12 cellular contexts compared by ENCODE assay signal in the genomic region with DNA sequence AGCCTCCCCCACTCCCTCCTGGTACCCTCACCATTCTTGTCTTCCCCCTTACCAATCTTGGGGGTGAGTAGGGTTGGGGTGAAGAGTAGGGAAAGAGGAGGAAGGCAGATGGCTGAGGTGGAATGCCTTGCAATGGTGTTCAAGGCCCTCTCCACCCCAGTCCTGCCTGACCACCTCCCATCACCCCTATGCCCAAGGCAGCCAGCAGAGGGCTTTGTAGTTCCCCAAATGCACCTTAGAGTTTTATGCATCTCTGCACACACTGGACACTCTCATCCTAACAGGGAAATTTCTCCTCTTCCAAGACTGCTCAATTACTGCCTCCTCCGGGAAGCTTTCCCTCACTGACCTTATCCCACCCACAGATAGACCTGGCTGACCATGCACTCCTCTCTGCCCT. TPM values are rescaled to one million over a fixed set of nuclear protein-coding genes. Genes with fewer than 3 reads are reported as not detected.
A peak's percentile ranks its signal among the peaks of the same experiment; 100 is the strongest.
DNase-seq lines count a peak whose midpoint lies in the region; ATAC-seq and TF ChIP-seq lines count a peak whose summit lies in the region.
"Had no signal": no experiment of that assay in that cellular context is flagged by ENCODE, and none has a peak within 500 bp of the region (broad histone marks: within the 10 kb centered on the region; RNA-seq: fewer than 3 reads in every experiment).

No MANE protein-coding gene starts in this region.

- no peak for TF ChIP-seq POLR2A in spleen (IDR thresholded peaks at IDR 0.05)

- no peak for DNase-seq in DND-41
- peak; percentile 41 for DNase-seq in HT-29 (ENCODE audit: low spot score)
- DNase-seq in astrocyte of the cerebellum (ENCODE audit: low read depth) = no peak
- no peak for DNase-seq in left lung
- no peak for DNase-seq in posterior cingulate gyrus
- DNase-seq in SK-N-DZ (ENCODE audit: low spot score) = no peak
- DNase-seq in spleen = no peak
- DNase-seq: activated naive CD4-positive, alpha-beta T cell; natural killer cell; NCI-H524 treated with DMSO at 0.1 percent for 48 hours had no signal

- H3K79me2 ChIP-seq in DND-41 (ENCODE audit: insufficient read depth, low read length) = no peaks in the 10 kb centered on the region

- H3K4me2 ChIP-seq in DND-41 (ENCODE audit: insufficient read depth, low read length) = no peak overlapping the region

- H2AFZ ChIP-seq in DND-41 (ENCODE audit: low read depth, low read length) = no peak overlapping the region

- intact Hi-C loops in left lung (cut with DNase I) (no loop called here), posterior cingulate gyrus (cut with DNase I) (no loop called here), spleen (cut with DNase I; ENCODE audit: low total_unique reads) (no loop called here)

- no peaks in the 10 kb centered on the region for H4K20me1 ChIP-seq in DND-41 (ENCODE audit: insufficient read depth, low read length)

- ATAC-seq in DND-41 (ENCODE audit: insufficient read depth, low read depth) (no peak), left lung (peak; percentile 27), GM18873 (IDR thresholded peaks at IDR 0.05; ENCODE audit: low FRiP score, unreplicated experiment) (no peak)
- ATAC-seq: natural killer cell had no signal

- H3K27ac ChIP-seq in DND-41 (ENCODE audit: low read length) (no peak overlapping the region), left lung (no peak overlapping the region), spleen (no peak overlapping the region)
- H3K27ac ChIP-seq: vagina had no signal

- no peak overlapping the region for H3K4me3 ChIP-seq in DND-41 (ENCODE audit: low read depth in 1 of 2, low read length in 2 of 2)
- no peak overlapping the region for H3K4me3 ChIP-seq in astrocyte of the cerebellum (ENCODE audit: low read depth, low read length)
- no peak overlapping the region for H3K4me3 ChIP-seq in left lung
- no peak overlapping the region for H3K4me3 ChIP-seq in spleen
- H3K4me3 ChIP-seq: vagina had no signal

- WGBS in spleen, 5 donors = 83 to 100% (median 90%) methylated on average over 1 of the region's 1 CpG

- no peaks in the 10 kb centered on the region for H3K36me3 ChIP-seq in DND-41 (ENCODE audit: insufficient read depth, low read length)
- H3K36me3 ChIP-seq in left lung = no peaks in the 10 kb centered on the region
- H3K36me3 ChIP-seq in spleen = no peaks in the 10 kb centered on the region
- H3K36me3 ChIP-seq: vagina had no signal

- H3K27me3 ChIP-seq in DND-41 (ENCODE audit: insufficient read depth, low read length, poor library complexity) = no peaks in the 10 kb centered on the region
- no peaks in the 10 kb centered on the region for H3K27me3 ChIP-seq in left lung
- H3K27me3 ChIP-seq in spleen (replicated peaks in 1 of 7) = no peaks in the 10 kb centered on the region
- H3K27me3 ChIP-seq: vagina had no signal

- in situ Hi-C loops in astrocyte of the cerebellum (cut with HindIII; ENCODE audit: low sequenced_read_pairs) = no loop called here

- no peak overlapping the region for H3K9ac ChIP-seq in DND-41 (ENCODE audit: low read depth, low read length)

- peaks cover under 1% of the 10 kb centered on the region; the same call in 1 of the 2 replicates for H3K4me1 ChIP-seq in DND-41 (ENCODE audit: insufficient read depth, low read length)
- H3K4me1 ChIP-seq in left lung = peaks cover 0 to under 1% of the 10 kb centered on the region in 2 donors
- H3K4me1 ChIP-seq in spleen = peaks cover 0 to 2% (median 0%) of the 10 kb centered on the region in 6 donors

- no peaks in the 10 kb centered on the region for H3K9me3 ChIP-seq in DND-41 (ENCODE audit: insufficient read depth, low read length, severe bottlenecking)
- no peaks in the 10 kb centered on the region for H3K9me3 ChIP-seq in left lung
- H3K9me3 ChIP-seq in spleen = no peaks in the 10 kb centered on the region
- H3K9me3 ChIP-seq: vagina had no signal

- TF ChIP-seq CTCF in DND-41 (IDR thresholded peaks at IDR 0.05; ENCODE audit: borderline replicate concordance, extremely low read depth, low read length, poor library complexity, severe bottlenecking) (peak; percentile 31), astrocyte of the cerebellum (IDR thresholded peaks at IDR 0.05; ENCODE audit: low read depth, low read length, missing control alignments) (peak; percentile 59), left lung (IDR thresholded peaks at IDR 0.05) (no peak), spleen (IDR thresholded peaks at IDR 0.05 in 8 of 11, conservative IDR thresholded peaks at IDR 0.05 in 3 of 11) (no peak)

RNA-seq across cellular contexts. Expression of a gene that starts 15.4 kb away (rescaled TPM):
- not detected in 2 replicates for total RNA-seq in HT-29 (2014; rRNA removed; shearing (Covaris generic))
- 1 to 10 TPM; 4.1 to 4.5 TPM for total RNA-seq in left lung
- 2.3 and 3.8 TPM in 2 replicates for polyA plus RNA-seq in SK-N-DZ (2014; cell fraction: cytosol; rRNA removed)
- polyA plus RNA-seq in SK-N-DZ (2014; cell fraction: nucleus; rRNA removed) = 6.4 and 8.6 TPM in 2 replicates
- 10 to 100 TPM; 15.4 to 82.2 (median 57.6) TPM for total RNA-seq in spleen
- 10 to 100 TPM in 1 of 3 donors, 1 to 10 TPM in 2; 8.3 to 41.4 (median 8.7) TPM for polyA plus RNA-seq in spleen
- total RNA-seq: natural killer cell had no signal

RNA-seq across cellular contexts. Expression of a gene that starts 30.1 kb away (rescaled TPM):
- 0.55 and 3.6 TPM in 2 replicates for total RNA-seq in HT-29 (2014; rRNA removed; shearing (Covaris generic))
- 1 to 10 TPM in 1 of 2 donors, under 1 TPM in 1; 0.12 to 1.8 TPM for total RNA-seq in left lung
- polyA plus RNA-seq in SK-N-DZ (2014; cell fraction: cytosol; rRNA removed) = 13.2 and 13.9 TPM in 2 replicates
- polyA plus RNA-seq in SK-N-DZ (2014; cell fraction: nucleus; rRNA removed) = 54.1 and 58.3 TPM in 2 replicates
- total RNA-seq in spleen = under 1 TPM in 2 of 7 donors, not detected in 5; 0.10 to 0.22 TPM
- polyA plus RNA-seq in spleen = under 1 TPM; 0.02 to 0.05 (median 0.03) TPM
- total RNA-seq: natural killer cell, vagina had no signal

RNA-seq across cellular contexts. Expression of a gene that starts 41.2 kb away (rescaled TPM):
- 269 and 276 TPM in 2 replicates for total RNA-seq in HT-29 (2014; rRNA removed; shearing (Covaris generic))
- 100 to 1,000 TPM; 211 to 246 TPM for total RNA-seq in left lung
- 200 and 212 TPM in 2 replicates for polyA plus RNA-seq in SK-N-DZ (2014; cell fraction: cytosol; rRNA removed)
- polyA plus RNA-seq in SK-N-DZ (2014; cell fraction: nucleus; rRNA removed) = 44.0 and 54.7 TPM in 2 replicates
- 100 to 1,000 TPM; 121 to 194 (median 163) TPM for total RNA-seq in spleen
- polyA plus RNA-seq in spleen = 100 to 1,000 TPM; 107 to 139 (median 114) TPM

Comparison
In these comparisons a context has a peak if more than half of its experiments do, and no peak if none do; other contexts are left out.
1. CTCF ChIP-seq: peak in DND-41 (single experiment) and astrocyte of the cerebellum (single experiment); none in left lung (0 of 2) and spleen (0 of 11).